17 cellular contexts compared by ENCODE assay signal in genomic region chr6:11681770-11682169, GRCh38.
"Had no signal": no experiment of that assay in that cellular context is flagged by ENCODE, and none has a peak within 500 bp of the region (broad histone marks: within the 10 kb centered on the region; RNA-seq: fewer than 3 reads in every experiment).

No MANE protein-coding gene starts in this region.

- H3K4me2 ChIP-seq: SK-N-SH had no signal

- H3K36me3 ChIP-seq: pancreas, thyroid gland had no signal

- H3K4me1 ChIP-seq: pancreas, psoas muscle, thyroid gland had no signal

- H3K9ac ChIP-seq: SK-N-SH had no signal

- DNase-seq: activated CD4-positive, alpha-beta T cell treated with anti-CD3 and anti-CD28 coated beads, Interleukin-2, amount 50 U/mL, for 48 hours; activated naive CD4-positive, alpha-beta T cell treated with anti-CD3 and anti-CD28 coated beads for 36 hours; activated naive CD8-positive, alpha-beta T cell treated with anti-CD3 and anti-CD28 coated beads, Interleukin-2, amount 10 ng/mL, durations not matched to agents 7 days and 5 days; activated T-cell treated with anti-CD3 and anti-CD28 coated beads, Interleukin-2, amount 50 U/mL, for 48 hours; amniotic stem cell; cerebellar nuclear complex; erythroblast; head of caudate nucleus; nephron progenitor cell; pancreas; psoas muscle; right cardiac atrium; SK-N-SH; stimulated activated CD4-positive, alpha-beta T cell treated with anti-CD3 and anti-CD28 coated beads, Interleukin-1b, Interleukin-23, amount 100 ng/mL, for 48 hours; substantia nigra; thyroid gland had no signal

- H3K9me3 ChIP-seq: pancreas, psoas muscle, SK-N-SH, thyroid gland had no signal

- ATAC-seq: pancreas, right cardiac atrium, WTC11 had no signal

- H3K27ac ChIP-seq: pancreas, psoas muscle, thyroid gland had no signal

- H3K27me3 ChIP-seq: pancreas, thyroid gland had no signal

- H3K4me3 ChIP-seq: pancreas, psoas muscle, thyroid gland had no signal
